ENCODE assay signal across 8 cellular contexts in genomic region chr16:28984619-28985135, GRCh38.
DNase-seq lines count a peak whose midpoint lies in the region; TF ChIP-seq lines count a peak whose summit lies in the region.

LAT (plus strand) TSS chr16:28985052; CDS start chr16:28985418, 366 bp downstream.

- H3K36me3 Mint-ChIP-seq in activated naive CD4-positive, alpha-beta T cell treated with anti-CD3 and anti-CD28 coated beads, Interleukin-2, amount 50 U/mL, for 24 hours = peaks cover 39% of the 10 kb centered on the region

- H3K4me1 Mint-ChIP-seq in activated naive CD4-positive, alpha-beta T cell treated with anti-CD3 and anti-CD28 coated beads, Interleukin-2, amount 50 U/mL, for 24 hours = peaks cover 50% of the 10 kb centered on the region

- no peak for TF ChIP-seq CTCF in GM20000 (IDR thresholded peaks at IDR 0.05; ENCODE audit: extremely low read depth, missing control alignments)

- peak within 1 kb of the TSS; percentile 98 for H3K4me3 Mint-ChIP-seq in activated naive CD4-positive, alpha-beta T cell treated with anti-CD3 and anti-CD28 coated beads, Interleukin-2, amount 50 U/mL, for 24 hours

- H3K27ac Mint-ChIP-seq in activated naive CD4-positive, alpha-beta T cell treated with anti-CD3 and anti-CD28 coated beads, Interleukin-2, amount 50 U/mL, for 24 hours = peak within 1 kb of the TSS; percentile 97

- no peaks in the 10 kb centered on the region for H3K27me3 Mint-ChIP-seq in activated naive CD4-positive, alpha-beta T cell treated with anti-CD3 and anti-CD28 coated beads, Interleukin-2, amount 50 U/mL, for 24 hours

- DNase-seq in GM20000 (ENCODE audit: low spot score) (peak; percentile 55), T-helper 1 cell (peak; percentile 63 to 85 (median 73)), NCI-H1930 (lab: John Stamatoyannopoulos, UW) (no peak), HPDE6-E6E7 (ENCODE audit: extremely low spot score) (no peak), DMS 273 treated with DMSO at 0.1 percent for 48 hours (lab: John Stamatoyannopoulos, UW) (no peak), OCI-M2 (lab: John Stamatoyannopoulos, UW; ENCODE audit: unreplicated experiment) (no peak)
- peak; percentile 49 to 70 for DNase-seq in stimulated activated CD4-positive, alpha-beta T cell treated with anti-CD3 and anti-CD28 coated beads, Interleukin-15, amount 100 ng/mL, for 48 hours (ENCODE audit: low read depth in 2 of 2)

- peaks cover 8% of the 10 kb centered on the region for H3K9me3 Mint-ChIP-seq in activated naive CD4-positive, alpha-beta T cell treated with anti-CD3 and anti-CD28 coated beads, Interleukin-2, amount 50 U/mL, for 24 hours

Comparison
In these comparisons a context has a peak if more than half of its experiments do, and no peak if none do; other contexts are left out.
1. DNase-seq: peak in GM20000 (single experiment), T-helper 1 cell (5 of 5) and stimulated activated CD4-positive, alpha-beta T cell treated with anti-CD3 and anti-CD28 coated beads, Interleukin-15, amount 100 ng/mL, for 48 hours (2 of 2); none in NCI-H1930 (0 of 2), HPDE6-E6E7 (single experiment), DMS 273 treated with DMSO at 0.1 percent for 48 hours (single experiment) and OCI-M2 (single experiment).